ENCODE assay signal across 8 cellular contexts in the genomic region with DNA sequence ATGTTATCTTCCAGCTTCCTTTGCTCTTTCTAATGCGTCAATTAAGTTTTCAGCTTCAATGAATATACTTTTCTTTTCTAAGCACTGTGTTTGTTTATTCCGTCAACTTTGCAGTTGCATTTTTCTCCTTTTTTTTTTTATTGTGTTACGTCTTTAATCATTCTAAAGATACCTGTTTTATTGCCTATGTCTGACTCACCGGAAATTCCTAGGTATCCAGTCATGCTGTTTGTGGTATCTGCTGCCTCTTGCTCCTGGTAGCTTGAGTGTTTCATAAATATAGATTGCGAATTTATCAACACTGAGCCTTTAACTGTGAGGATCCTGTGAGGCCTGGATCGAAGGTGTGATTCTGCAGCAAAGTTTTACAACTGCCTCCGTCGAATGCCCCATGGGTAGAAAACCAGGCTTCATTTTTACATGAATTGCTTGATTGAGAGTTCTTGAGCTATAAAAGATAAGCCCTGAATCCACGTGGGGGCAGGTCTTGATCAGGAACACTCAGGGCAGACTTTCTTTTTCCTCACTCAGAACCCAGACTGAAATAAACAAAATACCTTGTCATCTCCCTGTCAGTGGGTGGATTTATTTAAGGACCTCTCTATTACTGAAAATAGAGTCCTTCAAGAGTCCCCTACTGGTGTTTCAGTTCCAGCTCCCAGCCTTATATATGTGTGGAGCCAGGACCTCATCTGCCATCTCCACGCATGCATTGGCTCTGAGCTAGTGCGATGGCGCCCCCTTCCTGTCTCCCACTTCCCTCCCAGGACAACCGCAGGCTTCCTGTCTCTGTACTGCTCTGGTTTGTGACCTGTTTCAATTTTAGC.
A peak's percentile ranks its signal among the peaks of the same experiment; 100 is the strongest.
DNase-seq lines count a peak whose midpoint lies in the region; ATAC-seq and TF ChIP-seq lines count a peak whose summit lies in the region.

No MANE protein-coding gene starts in this region.

- no peaks in the 10 kb centered on the region for H3K9me3 ChIP-seq in CD4-positive, alpha-beta T cell (ENCODE audit: control insufficient read depth, low read length)
- no peaks in the 10 kb centered on the region for H3K9me3 ChIP-seq in spleen

- WGBS in spleen, 5 donors: 59 to 64% (median 62%) methylated on average over 13 of the region's 13 CpGs

- TF ChIP-seq POLR2A in spleen (IDR thresholded peaks at IDR 0.05): no peak

- H3K36me3 ChIP-seq in spleen: no peaks in the 10 kb centered on the region

- H3K27me3 ChIP-seq in CD4-positive, alpha-beta T cell (ENCODE audit: control insufficient read depth, insufficient read depth, low read length): no peaks in the 10 kb centered on the region
- H3K27me3 ChIP-seq in spleen (replicated peaks in 1 of 7): no peaks in the 10 kb centered on the region

- POLR2A ChIA-PET in CD4-positive, alpha-beta T cell (lab: Charles Lee): interaction anchor here (1.0 kb wide), 1 partner anchor 61 kb away, joined by 3 read pairs; the partner anchor contains the start of gene LRRC1

- peaks cover 8% of the 10 kb centered on the region for H3K27me3 Mint-ChIP-seq in CD4-positive, alpha-beta T cell
- H3K27me3 Mint-ChIP-seq in activated naive CD4-positive, alpha-beta T cell treated with anti-CD3 and anti-CD28 coated beads, Interleukin-2, amount 50 U/mL, for 24 hours: peaks cover 2% of the 10 kb centered on the region

- no peak overlapping the region for H3K4me3 ChIP-seq in spleen

- no peak overlapping the region for H3K27ac Mint-ChIP-seq in CD4-positive, alpha-beta T cell
- H3K27ac Mint-ChIP-seq in activated naive CD4-positive, alpha-beta T cell treated with anti-CD3 and anti-CD28 coated beads, Interleukin-2, amount 50 U/mL, for 24 hours: peak overlapping the region; percentile 38

- intact Hi-C loops in CD4-positive, alpha-beta T cell (cut with DNase I, micrococcal nuclease): no loop called here
- intact Hi-C loops in spleen (cut with DNase I; ENCODE audit: low total_unique reads): no loop called here

- H3K36me3 Mint-ChIP-seq in CD4-positive, alpha-beta T cell (ENCODE audit: low read depth): no peaks in the 10 kb centered on the region
- H3K36me3 Mint-ChIP-seq in activated naive CD4-positive, alpha-beta T cell treated with anti-CD3 and anti-CD28 coated beads, Interleukin-2, amount 50 U/mL, for 24 hours: peaks cover 1% of the 10 kb centered on the region

- no peak for ATAC-seq in CD4-positive, alpha-beta T cell (ENCODE audit: poor library complexity)
- ATAC-seq in GM19372 (IDR thresholded peaks at IDR 0.05; ENCODE audit: low read depth, unreplicated experiment) (peak; percentile 44), GM19397 (IDR thresholded peaks at IDR 0.05; ENCODE audit: unreplicated experiment) (no peak), GM18873 (IDR thresholded peaks at IDR 0.05; ENCODE audit: low FRiP score, unreplicated experiment) (no peak)

- no peak overlapping the region for H3K27ac ChIP-seq in CD4-positive, alpha-beta T cell (ENCODE audit: low read depth, low read length)
- no peak overlapping the region for H3K27ac ChIP-seq in spleen

- CTCF ChIA-PET in CD4-positive, alpha-beta T cell (lab: Charles Lee): interaction anchor here (1.7 to 2.1 kb wide), 2 partner anchors 9 to 16 kb away, joined by 3 to 7 read pairs; no protein-coding TSS in a partner anchor

- peak; percentile 28 for TF ChIP-seq CTCF in CD4-positive, alpha-beta T cell (IDR thresholded peaks at IDR 0.05)
- peak in 4 of 11 experiments; percentile 12 to 35 (median 18) for TF ChIP-seq CTCF in spleen (IDR thresholded peaks at IDR 0.05 in 8 of 11, conservative IDR thresholded peaks at IDR 0.05 in 3 of 11)

- peaks cover 12% of the 10 kb centered on the region for H3K4me1 Mint-ChIP-seq in CD4-positive, alpha-beta T cell (ENCODE audit: low read depth)
- H3K4me1 Mint-ChIP-seq in activated naive CD4-positive, alpha-beta T cell treated with anti-CD3 and anti-CD28 coated beads, Interleukin-2, amount 50 U/mL, for 24 hours: peaks cover 19% of the 10 kb centered on the region

- no peaks in the 10 kb centered on the region for H3K9me3 Mint-ChIP-seq in CD4-positive, alpha-beta T cell
- H3K9me3 Mint-ChIP-seq in activated naive CD4-positive, alpha-beta T cell treated with anti-CD3 and anti-CD28 coated beads, Interleukin-2, amount 50 U/mL, for 24 hours: no peaks in the 10 kb centered on the region

- peak in 1 of 10 experiments; percentile 4 for DNase-seq in CD4-positive, alpha-beta T cell
- DNase-seq in NCI-H1092 (lab: John Stamatoyannopoulos, UW) (peak; percentile 4), islet precursor cell (peak; percentile 83), spleen (no peak)

- no peak overlapping the region for H3K4me3 Mint-ChIP-seq in CD4-positive, alpha-beta T cell
- H3K4me3 Mint-ChIP-seq in activated naive CD4-positive, alpha-beta T cell treated with anti-CD3 and anti-CD28 coated beads, Interleukin-2, amount 50 U/mL, for 24 hours: no peak overlapping the region

- peaks cover 0 to 14% (median 5%) of the 10 kb centered on the region in 6 donors for H3K4me1 ChIP-seq in spleen
